ENCODE assay signal across 8 cellular contexts in genomic region chr20:36754656-36755222, GRCh38. TPM values are rescaled to one million over a fixed set of nuclear protein-coding genes. Genes with fewer than 3 reads are reported as not detected.
DNase-seq lines count a peak whose midpoint lies in the region; TF ChIP-seq lines count a peak whose summit lies in the region.

No MANE protein-coding gene starts in this region.

- no peaks in the 10 kb centered on the region for H4K20me1 ChIP-seq in OCI-LY3 (ENCODE audit: insufficient read depth, low read length)

- no peak overlapping the region for H2AFZ ChIP-seq in OCI-LY3 (ENCODE audit: low read depth, low read length)

- no peak overlapping the region for H3K4me2 ChIP-seq in OCI-LY3 (ENCODE audit: low read length)

- no peak overlapping the region for H3K4me3 ChIP-seq in OCI-LY3 (ENCODE audit: low read length)

- in situ Hi-C loops in Caki2 (cut with HindIII; ENCODE audit: low pct_unique_long_range_greater_than_20kb, low sequenced_read_pairs): loop anchor here (25.0 kb wide), 1 partner anchor 108 kb away; a partner anchor contains a TSS

- H3K27ac ChIP-seq in OCI-LY3 (ENCODE audit: low read length): no peak overlapping the region

- H3K27me3 ChIP-seq in OCI-LY3 (ENCODE audit: low read depth, low read length): no peaks in the 10 kb centered on the region

- DNase-seq in Caki2 (ENCODE audit: low read depth): peak; percentile 89
- DNase-seq in HT1080 (ENCODE audit: low read depth): peak; percentile 84
- DNase-seq in activated effector memory CD4-positive, alpha-beta T cell treated with Interleukin-2 at 50 U/mL for 16 hours: peak; percentile 12
- peak; percentile 51 for DNase-seq in foreskin melanocyte
- peak in 38 of 56 donors; percentile 2 to 69 (median 21) for DNase-seq in nucleus accumbens (lab: John Stamatoyannopoulos, UW)
- DNase-seq in DMS79 treated with DMSO at 0.1 percent for 48 hours (lab: John Stamatoyannopoulos, UW): no peak
- no peak for DNase-seq in cerebellar nuclear complex (lab: John Stamatoyannopoulos, UW)

- peaks cover 15% of the 10 kb centered on the region for H3K4me1 ChIP-seq in OCI-LY3 (ENCODE audit: low read length)

- H3K9ac ChIP-seq in OCI-LY3 (ENCODE audit: low read length): no peak overlapping the region

- peaks cover 49% of the 10 kb centered on the region for H3K36me3 ChIP-seq in OCI-LY3 (replicated peaks; ENCODE audit: low read depth, low read length)

- peak; percentile 83 for TF ChIP-seq CTCF in OCI-LY3 (IDR thresholded peaks at IDR 0.05; ENCODE audit: low read depth, low read length)

- H3K9me3 ChIP-seq in OCI-LY3 (ENCODE audit: insufficient read depth, low read length): no peaks in the 10 kb centered on the region

- no peaks in the 10 kb centered on the region for H3K79me2 ChIP-seq in OCI-LY3 (ENCODE audit: low read length)

RNA-seq across cellular contexts. Expression of gene NDRG3, which starts 8.8 kb away (rescaled TPM):
- 23.5 and 24.3 TPM in 2 replicates for total RNA-seq in Caki2 (2014; rRNA removed; shearing (Covaris generic); ENCODE audit: low replicate concordance)
- total RNA-seq in HT1080 (2014; rRNA removed; shearing (Covaris generic)): 20.7 and 36.6 TPM in 2 replicates
- polyA plus RNA-seq in HT1080 (2015; cell fraction: cytosol; rRNA removed): 25.1 and 30.7 TPM in 2 replicates
- 20.4 and 22.4 TPM in 2 replicates for polyA plus RNA-seq in HT1080 (2015; cell fraction: nucleus; rRNA removed)

RNA-seq across cellular contexts. Expression of gene DSN1, which starts 18.8 kb away (rescaled TPM):
- 64.7 and 69.7 TPM in 2 replicates for total RNA-seq in Caki2 (2014; rRNA removed; shearing (Covaris generic); ENCODE audit: low replicate concordance)
- 24.4 and 25.5 TPM in 2 replicates for total RNA-seq in HT1080 (2014; rRNA removed; shearing (Covaris generic))
- 18.1 and 18.2 TPM in 2 replicates for polyA plus RNA-seq in HT1080 (2015; cell fraction: cytosol; rRNA removed)
- polyA plus RNA-seq in HT1080 (2015; cell fraction: nucleus; rRNA removed): 22.3 and 22.5 TPM in 2 replicates

Comparison
In these comparisons a context has a peak if more than half of its experiments do, and no peak if none do; other contexts are left out.
1. DNase-seq: peak in Caki2 (single experiment), HT1080 (single experiment), activated effector memory CD4-positive, alpha-beta T cell treated with Interleukin-2 at 50 U/mL for 16 hours (single experiment), foreskin melanocyte (single experiment) and nucleus accumbens (38 of 56); none in DMS79 treated with DMSO at 0.1 percent for 48 hours (single experiment) and cerebellar nuclear complex (0 of 2).